Comparison of ENCODE assay signal across 34 cellular contexts in the genomic region with DNA sequence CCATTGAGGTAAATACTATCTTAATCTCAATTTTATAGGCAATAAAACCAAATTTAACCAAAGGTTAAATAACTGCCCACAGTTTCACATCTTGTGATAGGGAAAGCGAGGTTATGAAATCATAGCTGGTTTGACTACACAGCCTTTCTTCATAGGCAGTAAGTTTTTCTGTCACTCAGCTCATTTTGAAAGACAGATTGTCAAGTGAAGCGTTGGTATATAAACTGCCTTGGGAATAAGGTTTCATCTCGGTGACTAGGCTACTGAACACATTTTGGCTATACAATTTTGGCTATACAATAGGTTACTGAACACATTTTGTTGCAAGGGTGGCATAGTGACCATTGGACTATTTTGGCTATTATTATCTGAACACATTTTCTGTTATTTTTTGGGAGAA.
"Had no signal": no experiment of that assay in that cellular context is flagged by ENCODE, and none has a peak within 500 bp of the region (broad histone marks: within the 10 kb centered on the region; RNA-seq: fewer than 3 reads in every experiment).

No MANE protein-coding gene starts in this region.

- H3K27me3 ChIP-seq: MG63 had no signal

- H3K9ac ChIP-seq: KMS-11 had no signal

- H3K36me3 ChIP-seq: MG63 had no signal

- H3K9me3 ChIP-seq: MG63 had no signal

- H3K27ac ChIP-seq: KMS-11 had no signal

- H3K4me3 ChIP-seq: MG63 had no signal

- H3K4me2 ChIP-seq: KMS-11 had no signal

- DNase-seq: Karpas-422, Kasumi-1, MG63, MM.1S, MV-4-11, NCI-H1048, NCI-H1092, NCI-H1092 treated with DMSO at 0.1 percent for 48 hours, NCI-H1105, NCI-H1105 treated with DMSO at 0.1 percent for 48 hours, NCI-H1417, NCI-H1417 treated with DMSO at 0.1 percent for 48 hours, NCI-H1436, NCI-H1436 treated with DMSO at 0.1 percent for 48 hours, NCI-H146, NCI-H1694, NCI-H1694 treated with DMSO at 0.1 percent for 48 hours, NCI-H187, NCI-H187 treated with DMSO at 0.1 percent for 48 hours, NCI-H1930, NCI-H2029, NCI-H2029 treated with DMSO at 0.1 percent for 48 hours, NCI-H2081, NCI-H2081 treated with DMSO at 0.1 percent for 48 hours, NCI-H2107, NCI-H2171, NCI-H2171 treated with DMSO at 0.1 percent for 48 hours, NCI-H2227 treated with DMSO at 0.1 percent for 48 hours, NCI-H226, NCI-H345, NCI-H446, NCI-H446 treated with DMSO at 0.1 percent for 48 hours, NCI-H510A had no signal
